Comparison of ENCODE assay signal across 1 cellular context in genomic region chr14:104973215-104974145, GRCh38.
TF ChIP-seq lines count a peak whose summit lies in the region.

No MANE protein-coding gene starts in this region.

TF ChIP-seq in HepG2, 621 proteins besides CTCF, POLR2A, EP300 and RAD21:
- TF ChIP-seq ZNF331 (CRISPR knock-in tag; IDR thresholded peaks at IDR 0.05) (no peak), TBP (CRISPR knock-in tag; IDR thresholded peaks at IDR 0.05) (no peak), ZSCAN25 (CRISPR knock-in tag; IDR thresholded peaks at IDR 0.05) (peak; percentile 73), FOSL2 (CRISPR knock-in tag; IDR thresholded peaks at IDR 0.05) (peak; percentile 54), RFX3 (CRISPR knock-in tag; IDR thresholded peaks at IDR 0.05) (0 out of 2 replicates have a peak, but pooled peaks have one; percentile 20), TIGD3 (CRISPR knock-in tag; IDR thresholded peaks at IDR 0.05; ENCODE audit: borderline replicate concordance) (no peak), ARID3A (IDR thresholded peaks at IDR 0.05; ENCODE audit: low read depth, low read length) (no peak)
TF ChIP-seq in HepG2: peak in this region for 3.
